Comparison of ENCODE assay signal across 1 cellular context in genomic region chr12:110340706-110341105, GRCh38.
TF ChIP-seq lines count a peak whose summit lies in the region.

No MANE protein-coding gene starts in this region.

TF ChIP-seq in IMR-90, 13 proteins besides CTCF, POLR2A, EP300 and RAD21:
- no peak for TF ChIP-seq MAZ (IDR thresholded peaks at IDR 0.05; ENCODE audit: borderline replicate concordance, low read depth, low read length)
